Comparison of ENCODE assay signal across 9 cellular contexts in the genomic region with DNA sequence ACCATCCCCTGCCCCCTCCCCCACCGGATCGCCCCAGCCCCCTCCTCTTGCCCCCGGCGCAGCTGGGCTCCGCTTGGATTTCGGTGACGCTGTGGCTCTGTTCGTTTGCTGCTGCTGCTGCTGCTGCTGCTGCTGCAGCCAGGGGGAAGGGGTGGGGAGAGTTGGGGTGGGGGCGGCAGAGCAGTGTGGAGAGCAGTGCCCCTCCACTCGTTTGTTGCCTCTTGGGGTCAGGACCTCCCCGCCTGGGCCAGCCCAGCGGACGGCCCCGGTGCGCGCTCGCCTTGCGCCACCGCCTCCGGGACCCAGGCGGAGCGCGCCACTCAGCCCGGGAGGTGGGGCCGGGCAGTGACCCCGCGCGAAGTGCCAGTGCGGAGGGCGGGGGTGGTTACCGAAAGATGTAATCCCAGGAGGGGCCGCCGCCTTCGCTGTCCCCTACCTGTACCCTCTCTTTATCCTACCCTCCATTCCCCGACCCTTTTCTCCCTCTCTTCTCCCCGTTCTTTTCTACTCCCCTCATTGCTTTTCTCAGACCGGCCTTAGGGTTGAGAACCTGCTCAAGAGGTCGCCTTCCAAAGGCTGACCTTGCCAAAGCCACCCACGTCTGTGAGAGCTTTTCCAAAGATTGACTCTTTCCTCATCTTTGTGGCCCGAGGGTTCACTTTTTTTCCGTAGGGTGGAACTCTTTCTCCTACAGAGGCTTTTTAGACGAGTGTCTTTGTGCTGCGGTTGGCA.
A peak's percentile ranks its signal among the peaks of the same experiment; 100 is the strongest.
DNase-seq lines count a peak whose midpoint lies in the region; ATAC-seq and TF ChIP-seq lines count a peak whose summit lies in the region.
"Had no signal": no experiment of that assay in that cellular context is flagged by ENCODE, and none has a peak within 500 bp of the region (broad histone marks: within the 10 kb centered on the region; RNA-seq: fewer than 3 reads in every experiment).

No MANE protein-coding gene starts in this region.

- H3K4me1 ChIP-seq in ascending aorta (peaks cover 0 to 3% of the 10 kb centered on the region in 2 donors), left lung (peaks cover 0 to 8% of the 10 kb centered on the region in 2 donors), upper lobe of right lung (no peaks in the 10 kb centered on the region), PC-3 (ENCODE audit: insufficient read depth, low read length) (no peaks in the 10 kb centered on the region)

- H2AFZ ChIP-seq in PC-3 (ENCODE audit: low read length) = no peak overlapping the region

- H3K36me3 ChIP-seq in ascending aorta (no peaks in the 10 kb centered on the region), left lung (no peaks in the 10 kb centered on the region), upper lobe of right lung (no peaks in the 10 kb centered on the region), PC-3 (ENCODE audit: low read depth, low read length) (no peaks in the 10 kb centered on the region)

- BruUV-seq in PC-3 (replicated peaks; lab: Mats Ljungman, UMichigan) = no TSS peak

- no peaks in the 10 kb centered on the region for H3K79me2 ChIP-seq in PC-3 (ENCODE audit: low read length)

- intact Hi-C loops in ascending aorta (cut with DNase I) = no loop called here
- intact Hi-C loops in left lung (cut with DNase I) = no loop called here
- intact Hi-C loops in upper lobe of right lung (cut with DNase I) = no loop called here
- intact Hi-C loops in PC-3 (cut with micrococcal nuclease) = no loop called here

- no peak overlapping the region for H3K4me2 ChIP-seq in PC-3 (ENCODE audit: low read length)

- no peaks in the 10 kb centered on the region for H3K9me2 ChIP-seq in PC-3 (replicated peaks; ENCODE audit: low read length)

- no peaks in the 10 kb centered on the region for H3F3A ChIP-seq in PC-3 (ENCODE audit: low read length, unreplicated experiment)

- DNase-seq in NCI-H2081 (lab: John Stamatoyannopoulos, UW) (peak; percentile 56 to 70), NCI-H2081 treated with DMSO at 0.1 percent for 48 hours (lab: John Stamatoyannopoulos, UW) (no peak), ascending aorta (ENCODE audit: low spot score in 2 of 2) (no peak), left lung (peak in 1 of 2 donors; percentile 75), upper lobe of right lung (no peak), PC-3 (no peak)
- DNase-seq: CD4-positive, CD25-positive, alpha-beta regulatory T cell had no signal

- TF ChIP-seq CTCF in ascending aorta (IDR thresholded peaks at IDR 0.05) (no peak), left lung (IDR thresholded peaks at IDR 0.05) (no peak), upper lobe of right lung (IDR thresholded peaks at IDR 0.05) (no peak), PC-3 (conservative IDR thresholded peaks at IDR 0.05; ENCODE audit: low read depth, low read length) (no peak)

- no peaks in the 10 kb centered on the region for H4K20me1 ChIP-seq in PC-3 (ENCODE audit: low read length)

- ATAC-seq in HG03139 (IDR thresholded peaks at IDR 0.05; ENCODE audit: unreplicated experiment) = peak; percentile 35
- peak; percentile 89 for ATAC-seq in left lung
- ATAC-seq in upper lobe of right lung = peak; percentile 74
- no peak for ATAC-seq in HG03108 (IDR thresholded peaks at IDR 0.05; ENCODE audit: unreplicated experiment)
- no peak for ATAC-seq in PC-3

- H3K4me3 ChIP-seq in ascending aorta = peak overlapping the region; percentile 30 to 44
- peak overlapping the region; percentile 27 to 30 for H3K4me3 ChIP-seq in left lung
- peak overlapping the region; percentile 29 for H3K4me3 ChIP-seq in upper lobe of right lung
- no peak overlapping the region for H3K4me3 ChIP-seq in PC-3 (ENCODE audit: low read length)

- H3K27me3 ChIP-seq in ascending aorta (no peaks in the 10 kb centered on the region), left lung (peaks cover 0 to 39% of the 10 kb centered on the region in 2 donors), upper lobe of right lung (peaks cover 15% of the 10 kb centered on the region), PC-3 (ENCODE audit: low read length) (peaks cover 7% of the 10 kb centered on the region; the same call in 1 of the 2 replicates)

- POLR2A ChIA-PET in PC-3 (lab: Charles Lee; ENCODE audit: unreplicated experiment) = no interaction called here

- no peak overlapping the region for H3K9ac ChIP-seq in PC-3 (ENCODE audit: low read length)

- CTCF ChIA-PET in PC-3 (lab: Charles Lee) = no interaction called here

- H3K27ac ChIP-seq in ascending aorta = no peak overlapping the region
- no peak overlapping the region for H3K27ac ChIP-seq in left lung
- no peak overlapping the region for H3K27ac ChIP-seq in upper lobe of right lung
- no peak overlapping the region for H3K27ac ChIP-seq in PC-3 (ENCODE audit: low read length)

- H3K9me3 ChIP-seq in ascending aorta (no peaks in the 10 kb centered on the region), left lung (no peaks in the 10 kb centered on the region), upper lobe of right lung (no peaks in the 10 kb centered on the region), PC-3 (ENCODE audit: low read length) (no peaks in the 10 kb centered on the region)

Comparison
In these comparisons a context has a peak if more than half of its experiments do, and no peak if none do; other contexts are left out.
1. DNase-seq: peak in NCI-H2081 (2 of 2); none in NCI-H2081 treated with DMSO at 0.1 percent for 48 hours (single experiment), ascending aorta (0 of 2), upper lobe of right lung (single experiment) and PC-3 (single experiment).
2. ATAC-seq: peak in HG03139 (single experiment), left lung (single experiment) and upper lobe of right lung (single experiment); none in HG03108 (single experiment) and PC-3 (single experiment).